Comparison of ENCODE assay signal across 1 cellular context in the genomic region with DNA sequence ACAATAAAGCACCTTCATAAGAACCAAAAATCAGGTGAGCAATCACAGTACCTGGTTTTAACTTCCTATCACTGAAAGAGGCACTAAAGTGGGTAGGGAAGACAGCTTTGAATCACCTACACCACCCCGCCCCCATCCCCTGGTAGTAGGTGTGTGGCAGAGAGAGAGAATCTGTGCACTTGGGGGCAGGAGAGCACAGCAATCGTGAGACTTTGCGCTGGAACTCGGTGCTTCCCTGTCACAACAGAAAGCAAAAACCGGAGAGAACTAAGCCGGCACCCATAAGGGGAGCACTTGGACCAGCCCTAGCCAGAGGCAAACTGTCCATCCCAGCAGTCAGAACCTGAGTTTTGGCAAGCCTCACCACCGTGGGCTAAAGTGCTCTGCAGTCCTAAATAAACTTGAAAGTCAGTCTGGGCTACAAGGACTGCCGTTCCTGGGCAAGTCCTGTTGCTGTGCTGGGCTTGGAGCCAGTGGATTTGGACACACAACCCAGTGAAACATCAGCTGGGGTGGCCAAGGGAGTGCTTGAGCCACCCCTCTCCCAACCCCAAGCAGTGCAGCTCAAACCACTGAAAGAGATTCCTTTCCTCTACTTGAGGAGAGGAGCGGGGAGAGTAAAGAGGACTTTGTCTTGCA.
TF ChIP-seq lines count a peak whose summit lies in the region.

No MANE protein-coding gene starts in this region.

TF ChIP-seq in HepG2, 621 proteins besides CTCF, POLR2A, EP300 and RAD21:
- no peak for TF ChIP-seq SSRP1 (CRISPR knock-in tag; IDR thresholded peaks at IDR 0.05)
- TF ChIP-seq YEATS4 (CRISPR knock-in tag; IDR thresholded peaks at IDR 0.05; ENCODE audit: borderline replicate concordance), result no peak
- no peak for TF ChIP-seq NPAS2 (CRISPR knock-in tag; IDR thresholded peaks at IDR 0.05; ENCODE audit: borderline replicate concordance)
- peak; percentile 61 for TF ChIP-seq STAG1 (CRISPR knock-in tag; IDR thresholded peaks at IDR 0.05)
- TF ChIP-seq HNF4A (CRISPR knock-in tag; IDR thresholded peaks at IDR 0.05), result peak; percentile 19
- TF ChIP-seq ZNF281 (CRISPR knock-in tag; IDR thresholded peaks at IDR 0.05; ENCODE audit: borderline replicate concordance), result 0 out of 2 replicates have a peak, but pooled peaks have one; percentile 29
- peak; percentile 17; the same call in 1 of the 2 replicates for TF ChIP-seq KDM2A (CRISPR knock-in tag; IDR thresholded peaks at IDR 0.05; ENCODE audit: borderline replicate concordance, low read depth)
- TF ChIP-seq ZNF484 (CRISPR knock-in tag; IDR thresholded peaks at IDR 0.05; ENCODE audit: borderline replicate concordance, low read depth), result no peak
- TF ChIP-seq SALL1 (CRISPR knock-in tag; IDR thresholded peaks at IDR 0.05), result no peak
